In genomic region chr22:39988386-39989114, GRCh38 we compare ENCODE assay signal across 1 cellular context.
TF ChIP-seq lines count a peak whose summit lies in the region.

No MANE protein-coding gene starts in this region.

TF ChIP-seq in GM12878, 131 proteins besides CTCF, POLR2A, EP300 and RAD21:
- TF ChIP-seq TARDBP (IDR thresholded peaks at IDR 0.05; ENCODE audit: borderline replicate concordance) = no peak
- no peak for TF ChIP-seq ZBTB40 (IDR thresholded peaks at IDR 0.05; ENCODE audit: borderline replicate concordance)
- no peak for TF ChIP-seq NKRF (conservative IDR thresholded peaks at IDR 0.05)
- no peak for TF ChIP-seq MYB (IDR thresholded peaks at IDR 0.05; ENCODE audit: borderline replicate concordance, low read depth, low read length)
- no peak for TF ChIP-seq STAT1 (conservative IDR thresholded peaks at IDR 0.05)
- TF ChIP-seq SIN3A (IDR thresholded peaks at IDR 0.05; ENCODE audit: low read depth, low read length) = no peak
- TF ChIP-seq TAF1 (IDR thresholded peaks at IDR 0.05; ENCODE audit: borderline replicate concordance, low read depth, low read length) = no peak
- TF ChIP-seq PRDM15 (CRISPR knock-in tag; IDR thresholded peaks at IDR 0.05) = no peak
- TF ChIP-seq POLR2AphosphoS5 (IDR thresholded peaks at IDR 0.05; ENCODE audit: low read length) = no peak
- TF ChIP-seq ZNF384 (IDR thresholded peaks at IDR 0.05; ENCODE audit: borderline replicate concordance, low read depth, low read length) = no peak
TF ChIP-seq in GM12878: peak in this region for 0.
